In the genomic region with DNA sequence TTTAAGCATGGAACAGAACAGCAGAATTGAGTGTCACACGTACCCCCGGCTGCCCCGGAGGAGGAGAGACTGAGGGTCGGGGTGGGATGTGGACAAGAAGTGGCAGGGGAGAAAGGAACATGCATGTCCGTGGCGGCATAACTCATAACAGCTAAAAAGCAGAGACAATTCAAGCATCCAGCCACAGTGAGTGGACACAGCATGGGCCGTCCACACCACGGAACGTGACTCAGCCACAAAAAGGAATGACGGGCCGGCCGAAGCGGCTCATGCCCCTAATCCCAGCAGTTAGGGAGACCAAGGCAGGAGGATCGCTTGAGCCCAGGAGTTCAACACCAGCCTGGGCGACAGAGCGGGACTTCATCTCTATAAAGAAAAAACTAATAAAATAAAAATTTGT, we compare ENCODE assay signal across 23 cellular contexts. TPM values are rescaled to one million over a fixed set of nuclear protein-coding genes. Genes with fewer than 3 reads are reported as not detected.
DNase-seq lines count a peak whose midpoint lies in the region; ATAC-seq and TF ChIP-seq lines count a peak whose summit lies in the region.
"Had no signal": no experiment of that assay in that cellular context is flagged by ENCODE, and none has a peak within 500 bp of the region (broad histone marks: within the 10 kb centered on the region; RNA-seq: fewer than 3 reads in every experiment).

No MANE protein-coding gene starts in this region.

- H2BK12ac ChIP-seq in mesenchymal stem cell (ENCODE audit: low read length in 2 of 2): no peak overlapping the region

- no peaks in the 10 kb centered on the region for H3K9me3 ChIP-seq in mesenchymal stem cell (ENCODE audit: control insufficient read depth, low read length)
- H3K9me3 ChIP-seq: MG63 had no signal

- ATAC-seq in activated naive CD4-positive, alpha-beta T cell treated with anti-CD3 and anti-CD28 coated beads, Interleukin-2, amount 50 U/mL, for 72 hours: no peak
- ATAC-seq in GM23338: no peak
- ATAC-seq in activated CD8-positive, alpha-beta T cell treated with anti-CD3 and anti-CD28 coated beads, Interleukin-2, amount 10 ng/mL, durations not matched to agents 7 days and 5 days: no peak

- peak overlapping the region; percentile 96 for H3K27ac ChIP-seq in cingulate gyrus (ENCODE audit: low read depth, low read length)
- no peak overlapping the region for H3K27ac ChIP-seq in mesenchymal stem cell (ENCODE audit: low read length, poor library complexity, severe bottlenecking)
- peak overlapping the region; percentile 87 for H3K27ac ChIP-seq in temporal lobe (ENCODE audit: low read depth, low read length)
- H3K27ac ChIP-seq in GM23338 (ENCODE audit: low read depth): no peak overlapping the region

- no peak overlapping the region for H2BK15ac ChIP-seq in mesenchymal stem cell (ENCODE audit: low read depth, poor library complexity, severe bottlenecking)

- no peak overlapping the region for H3K4me3 ChIP-seq in mesenchymal stem cell (ENCODE audit: insufficient read depth in 1 of 2, low read depth in 1 of 2, low read length in 2 of 2)
- H3K4me3 ChIP-seq in GM23338: no peak overlapping the region
- H3K4me3 ChIP-seq: MG63 had no signal

- no peak overlapping the region for H3K4me3 Mint-ChIP-seq in activated naive CD4-positive, alpha-beta T cell treated with anti-CD3 and anti-CD28 coated beads, Interleukin-2, amount 10 ng/mL, durations not matched to agents 7 days and 5 days
- H3K4me3 Mint-ChIP-seq in GM23338: no peak overlapping the region; the same call in 2 of the 3 replicates
- H3K4me3 Mint-ChIP-seq in activated CD8-positive, alpha-beta T cell treated with anti-CD3 and anti-CD28 coated beads, Interleukin-2, amount 10 ng/mL, durations not matched to agents 7 days and 5 days: no peak overlapping the region

- H3K36me3 ChIP-seq in mesenchymal stem cell (ENCODE audit: control insufficient read depth in 1 of 2, insufficient read depth in 2 of 2, low read depth in 1 of 2, low read length in 2 of 2) (peaks cover 42 to 79% of the 10 kb centered on the region in 2 experiments), GM23338 (ENCODE audit: insufficient read depth) (peaks cover 5% of the 10 kb centered on the region; the same call in 1 of the 2 replicates)
- H3K36me3 ChIP-seq: MG63 had no signal

- no peak overlapping the region for H2BK5ac ChIP-seq in mesenchymal stem cell (ENCODE audit: low read depth, low read length, poor library complexity, severe bottlenecking)

- no peak overlapping the region for H3K4ac ChIP-seq in mesenchymal stem cell (ENCODE audit: low read depth in 1 of 2, low read length in 2 of 2)

- no peak overlapping the region for H3K23ac ChIP-seq in mesenchymal stem cell (ENCODE audit: low read length in 2 of 2)

- POLR2A ChIA-PET in activated CD8-positive, alpha-beta T cell treated with anti-CD3 and anti-CD28 coated beads, Interleukin-2, amount 10 ng/mL, durations not matched to agents 7 days and 5 days (lab: Charles Lee): no interaction called here

- H3K36me3 Mint-ChIP-seq in activated naive CD4-positive, alpha-beta T cell treated with anti-CD3 and anti-CD28 coated beads, Interleukin-2, amount 10 ng/mL, durations not matched to agents 7 days and 5 days: peaks cover 27% of the 10 kb centered on the region
- H3K36me3 Mint-ChIP-seq in activated naive CD4-positive, alpha-beta T cell treated with anti-CD3 and anti-CD28 coated beads, Interleukin-2, amount 50 U/mL, for 72 hours: no peaks in the 10 kb centered on the region
- H3K36me3 Mint-ChIP-seq in GM23338 (ENCODE audit: low read depth): peaks cover 45% of the 10 kb centered on the region
- peaks cover 34% of the 10 kb centered on the region for H3K36me3 Mint-ChIP-seq in activated CD8-positive, alpha-beta T cell treated with anti-CD3 and anti-CD28 coated beads, Interleukin-2, amount 10 ng/mL, durations not matched to agents 7 days and 5 days (ENCODE audit: low read depth)

- no peak for DNase-seq in activated naive CD4-positive, alpha-beta T cell treated with anti-CD3 and anti-CD28 coated beads, Interleukin-2, amount 10 ng/mL, durations not matched to agents 7 days and 5 days
- no peak for DNase-seq in activated naive CD4-positive, alpha-beta T cell treated with anti-CD3 and anti-CD28 coated beads, Interleukin-2, amount 50 U/mL, for 72 hours (ENCODE audit: low spot score in 2 of 2)
- no peak for DNase-seq in mesenchymal stem cell
- DNase-seq in GM20000 (ENCODE audit: low spot score): no peak
- no peak for DNase-seq in GM23338 (ENCODE audit: low spot score)
- no peak for DNase-seq in activated CD8-positive, alpha-beta T cell treated with anti-CD3 and anti-CD28 coated beads, Interleukin-2, amount 10 ng/mL, durations not matched to agents 7 days and 5 days
- DNase-seq: DMS153, HCEC 1CT, KBM-7, MG63, NCI-H1105 treated with DMSO at 0.1 percent for 48 hours, NCI-H146, NCI-H1930, NCI-H2107, NCI-H524, NCI-H774 had no signal

- CTCF ChIA-PET in activated naive CD4-positive, alpha-beta T cell treated with anti-CD3 and anti-CD28 coated beads, Interleukin-2, amount 10 ng/mL, durations not matched to agents 7 days and 5 days (lab: Charles Lee): interaction anchor here (2.2 kb wide), 1 partner anchor 7 kb away, joined by 10 read pairs; no protein-coding TSS in a partner anchor
- CTCF ChIA-PET in activated CD8-positive, alpha-beta T cell treated with anti-CD3 and anti-CD28 coated beads, Interleukin-2, amount 10 ng/mL, durations not matched to agents 7 days and 5 days (lab: Charles Lee): no interaction called here

- H3K14ac ChIP-seq in mesenchymal stem cell (ENCODE audit: low read length in 2 of 2): no peak overlapping the region

- peaks cover 22% of the 10 kb centered on the region for H3K4me1 Mint-ChIP-seq in activated naive CD4-positive, alpha-beta T cell treated with anti-CD3 and anti-CD28 coated beads, Interleukin-2, amount 10 ng/mL, durations not matched to agents 7 days and 5 days
- no peaks in the 10 kb centered on the region for H3K4me1 Mint-ChIP-seq in GM23338
- peaks cover 13% of the 10 kb centered on the region for H3K4me1 Mint-ChIP-seq in activated CD8-positive, alpha-beta T cell treated with anti-CD3 and anti-CD28 coated beads, Interleukin-2, amount 10 ng/mL, durations not matched to agents 7 days and 5 days (ENCODE audit: low read depth)

- H3K27ac Mint-ChIP-seq in activated naive CD4-positive, alpha-beta T cell treated with anti-CD3 and anti-CD28 coated beads, Interleukin-2, amount 10 ng/mL, durations not matched to agents 7 days and 5 days: peak overlapping the region; percentile 62
- H3K27ac Mint-ChIP-seq in activated naive CD4-positive, alpha-beta T cell treated with anti-CD3 and anti-CD28 coated beads, Interleukin-2, amount 50 U/mL, for 72 hours: peak overlapping the region in 1 of 2 donors; percentile 71
- no peak overlapping the region for H3K27ac Mint-ChIP-seq in GM23338
- H3K27ac Mint-ChIP-seq in activated CD8-positive, alpha-beta T cell treated with anti-CD3 and anti-CD28 coated beads, Interleukin-2, amount 10 ng/mL, durations not matched to agents 7 days and 5 days: no peak overlapping the region

- H3K4me1 ChIP-seq in mesenchymal stem cell (ENCODE audit: control insufficient read depth, insufficient read depth, low read depth, low read length): peaks cover 38% of the 10 kb centered on the region
- no peaks in the 10 kb centered on the region for H3K4me1 ChIP-seq in GM23338 (ENCODE audit: insufficient read depth)

- peaks cover 4% of the 10 kb centered on the region for H3K79me2 ChIP-seq in GM23338 (replicated peaks; ENCODE audit: insufficient read depth)

- no peak overlapping the region for H3K9ac ChIP-seq in mesenchymal stem cell (ENCODE audit: low read length)

- H4K91ac ChIP-seq in mesenchymal stem cell (ENCODE audit: low read length): no peak overlapping the region

- H4K8ac ChIP-seq in mesenchymal stem cell (ENCODE audit: low read length): no peak overlapping the region

- no peaks in the 10 kb centered on the region for H3K27me3 ChIP-seq in mesenchymal stem cell (ENCODE audit: control insufficient read depth in 1 of 2, insufficient read depth in 1 of 2, low read length in 2 of 2)
- no peaks in the 10 kb centered on the region for H3K27me3 ChIP-seq in GM23338 (ENCODE audit: insufficient read depth)
- H3K27me3 ChIP-seq: MG63 had no signal

- no peaks in the 10 kb centered on the region for H4K20me1 ChIP-seq in GM23338 (replicated peaks; ENCODE audit: insufficient read depth)

- peaks cover 38% of the 10 kb centered on the region for H3K79me1 ChIP-seq in mesenchymal stem cell (replicated peaks; ENCODE audit: low read length, poor library complexity, severe bottlenecking)

- H3K18ac ChIP-seq in mesenchymal stem cell (ENCODE audit: low read depth in 1 of 2, low read length in 2 of 2): no peak overlapping the region

- no peak for TF ChIP-seq CTCF in GM20000 (IDR thresholded peaks at IDR 0.05; ENCODE audit: extremely low read depth, missing control alignments)
- no peak for TF ChIP-seq CTCF in GM23338 (conservative IDR thresholded peaks at IDR 0.05; ENCODE audit: low read depth in 2 of 2)

- H2AK5ac ChIP-seq in mesenchymal stem cell (ENCODE audit: low read length, severe bottlenecking): peak overlapping the region; percentile 26

- H3K4me2 ChIP-seq in mesenchymal stem cell (ENCODE audit: low read length, poor library complexity, severe bottlenecking): no peak overlapping the region
- no peak overlapping the region for H3K4me2 ChIP-seq in GM23338

- H3K9me3 Mint-ChIP-seq in activated naive CD4-positive, alpha-beta T cell treated with anti-CD3 and anti-CD28 coated beads, Interleukin-2, amount 10 ng/mL, durations not matched to agents 7 days and 5 days: no peaks in the 10 kb centered on the region
- H3K9me3 Mint-ChIP-seq in activated naive CD4-positive, alpha-beta T cell treated with anti-CD3 and anti-CD28 coated beads, Interleukin-2, amount 50 U/mL, for 72 hours: no peaks in the 10 kb centered on the region
- H3K9me3 Mint-ChIP-seq in GM23338: no peaks in the 10 kb centered on the region; the same call in 2 of the 3 replicates
- no peaks in the 10 kb centered on the region for H3K9me3 Mint-ChIP-seq in activated CD8-positive, alpha-beta T cell treated with anti-CD3 and anti-CD28 coated beads, Interleukin-2, amount 10 ng/mL, durations not matched to agents 7 days and 5 days (ENCODE audit: insufficient read depth)

- H2AFZ ChIP-seq in mesenchymal stem cell (ENCODE audit: low read depth, low read length) (no peak overlapping the region), GM23338 (no peak overlapping the region)

- 0 out of 2 replicates have a peak, but pooled peaks cover 4% of the 10 kb centered on the region for H3F3A ChIP-seq in GM23338 (replicated peaks; ENCODE audit: low read depth)

- 89% methylated on average over 13 of the region's 16 CpGs for WGBS in mesenchymal stem cell

- no peaks in the 10 kb centered on the region for H3K27me3 Mint-ChIP-seq in activated naive CD4-positive, alpha-beta T cell treated with anti-CD3 and anti-CD28 coated beads, Interleukin-2, amount 10 ng/mL, durations not matched to agents 7 days and 5 days
- H3K27me3 Mint-ChIP-seq in GM23338 (ENCODE audit: insufficient read depth, low read depth, poor library complexity): peaks cover 8% of the 10 kb centered on the region
- no peaks in the 10 kb centered on the region for H3K27me3 Mint-ChIP-seq in activated CD8-positive, alpha-beta T cell treated with anti-CD3 and anti-CD28 coated beads, Interleukin-2, amount 10 ng/mL, durations not matched to agents 7 days and 5 days (ENCODE audit: low read depth)

- no peaks in the 10 kb centered on the region for H3K9me2 ChIP-seq in GM23338 (ENCODE audit: insufficient read depth)

- H2BK120ac ChIP-seq in mesenchymal stem cell (ENCODE audit: low read depth, low read length): no peak overlapping the region

RNA-seq across cellular contexts. Expression of a gene that starts 7.6 kb away (rescaled TPM):
- total RNA-seq in activated naive CD4-positive, alpha-beta T cell treated with anti-CD3 and anti-CD28 coated beads, Interleukin-2, amount 50 U/mL, for 72 hours: 10 to 100 TPM; 13.2 to 14.8 TPM
- polyA plus RNA-seq in mesenchymal stem cell (2013, experiment 1 of 2): 4.2 TPM
- 3.8 TPM for polyA plus RNA-seq in mesenchymal stem cell (2013, experiment 2 of 2)
- 11.6 TPM for total RNA-seq in temporal lobe
- 34.1 and 34.7 TPM in 2 replicates for total RNA-seq in GM23338 (2014; rRNA removed; shearing (Covaris generic))
- 19.0 TPM in 2 replicates for polyA plus RNA-seq in GM23338 (2016; fragmentation: Nextera tagmentation; extraction: Ambion mirVana)
- total RNA-seq in activated CD8-positive, alpha-beta T cell treated with anti-CD3 and anti-CD28 coated beads, Interleukin-2, amount 10 ng/mL, durations not matched to agents 7 days and 5 days: 10 to 100 TPM; 14.6 to 16.1 TPM

RNA-seq across cellular contexts. Expression of a gene that starts 9.7 kb away (rescaled TPM):
- total RNA-seq in activated naive CD4-positive, alpha-beta T cell treated with anti-CD3 and anti-CD28 coated beads, Interleukin-2, amount 50 U/mL, for 72 hours: not detected
- not detected for polyA plus RNA-seq in mesenchymal stem cell (2013, experiment 1 of 2)
- polyA plus RNA-seq in mesenchymal stem cell (2013, experiment 2 of 2): not detected
- total RNA-seq in temporal lobe: not detected
- total RNA-seq in GM23338 (2014; rRNA removed; shearing (Covaris generic)): not detected in 2 replicates
- not detected in 2 replicates for polyA plus RNA-seq in GM23338 (2016; fragmentation: Nextera tagmentation; extraction: Ambion mirVana)
- not detected for total RNA-seq in activated CD8-positive, alpha-beta T cell treated with anti-CD3 and anti-CD28 coated beads, Interleukin-2, amount 10 ng/mL, durations not matched to agents 7 days and 5 days
- total RNA-seq: A172, Daoy, G401, H1 had no signal
- polyA plus RNA-seq: BJ, H1 had no signal

RNA-seq across cellular contexts. Expression of a gene that starts 12.6 kb away (rescaled TPM):
- under 1 TPM in 1 of 2 donors, not detected in 1; 0.72 TPM for total RNA-seq in activated naive CD4-positive, alpha-beta T cell treated with anti-CD3 and anti-CD28 coated beads, Interleukin-2, amount 50 U/mL, for 72 hours
- 0.18 TPM for polyA plus RNA-seq in mesenchymal stem cell (2013, experiment 1 of 2)
- not detected for polyA plus RNA-seq in mesenchymal stem cell (2013, experiment 2 of 2)
- total RNA-seq in temporal lobe: 0.25 TPM
- total RNA-seq in GM23338 (2014; rRNA removed; shearing (Covaris generic)): 4.7 and 5.0 TPM in 2 replicates
- polyA plus RNA-seq in GM23338 (2016; fragmentation: Nextera tagmentation; extraction: Ambion mirVana): 19.0 and 21.5 TPM in 2 replicates
- total RNA-seq in activated CD8-positive, alpha-beta T cell treated with anti-CD3 and anti-CD28 coated beads, Interleukin-2, amount 10 ng/mL, durations not matched to agents 7 days and 5 days: 1 to 10 TPM; 2.5 to 3.5 TPM
- total RNA-seq: A172, Daoy had no signal

RNA-seq across cellular contexts. Expression of a gene that starts 13.2 kb away (rescaled TPM):
- 10 to 100 TPM; 52.4 to 73.5 TPM for total RNA-seq in activated naive CD4-positive, alpha-beta T cell treated with anti-CD3 and anti-CD28 coated beads, Interleukin-2, amount 50 U/mL, for 72 hours
- 30.7 TPM for polyA plus RNA-seq in mesenchymal stem cell (2013, experiment 1 of 2)
- polyA plus RNA-seq in mesenchymal stem cell (2013, experiment 2 of 2): 28.8 TPM
- total RNA-seq in temporal lobe: 27.5 TPM
- total RNA-seq in GM23338 (2014; rRNA removed; shearing (Covaris generic)): 38.4 and 39.2 TPM in 2 replicates
- polyA plus RNA-seq in GM23338 (2016; fragmentation: Nextera tagmentation; extraction: Ambion mirVana): 12.9 and 16.1 TPM in 2 replicates
- total RNA-seq in activated CD8-positive, alpha-beta T cell treated with anti-CD3 and anti-CD28 coated beads, Interleukin-2, amount 10 ng/mL, durations not matched to agents 7 days and 5 days: 10 to 100 TPM; 72.7 to 81.6 TPM

RNA-seq across cellular contexts. Expression of a gene that starts 46.1 kb away (rescaled TPM):
- total RNA-seq in activated naive CD4-positive, alpha-beta T cell treated with anti-CD3 and anti-CD28 coated beads, Interleukin-2, amount 50 U/mL, for 72 hours: 1 to 10 TPM; 3.0 to 3.8 TPM
- polyA plus RNA-seq in mesenchymal stem cell (2013, experiment 1 of 2): not detected
- not detected for polyA plus RNA-seq in mesenchymal stem cell (2013, experiment 2 of 2)
- total RNA-seq in temporal lobe: not detected
- not detected in 2 replicates for total RNA-seq in GM23338 (2014; rRNA removed; shearing (Covaris generic))
- 0.50 TPM in 1 of 2 replicates, not detected in the other for polyA plus RNA-seq in GM23338 (2016; fragmentation: Nextera tagmentation; extraction: Ambion mirVana)
- total RNA-seq in activated CD8-positive, alpha-beta T cell treated with anti-CD3 and anti-CD28 coated beads, Interleukin-2, amount 10 ng/mL, durations not matched to agents 7 days and 5 days: 1 to 10 TPM; 8.3 to 9.4 TPM
- total RNA-seq: A172, Daoy, G401 had no signal
- polyA plus RNA-seq: BJ, H1 had no signal

Comparison
In these comparisons a context has a peak if more than half of its experiments do, and no peak if none do; other contexts are left out.
1. H3K27ac ChIP-seq: peak in cingulate gyrus (single experiment) and temporal lobe (single experiment); none in mesenchymal stem cell (single experiment) and GM23338 (single experiment).